In genomic region chr4:151408630-151409469, GRCh38 we compare ENCODE assay signal across 8 cellular contexts. TPM values are rescaled to one million over a fixed set of nuclear protein-coding genes. Genes with fewer than 3 reads are reported as not detected.
DNase-seq lines count a peak whose midpoint lies in the region; ATAC-seq lines count a peak whose summit lies in the region.

Gene FHIP1A (plus strand): TSS chr4:151409176. CDS start chr4:151566260, 157,084 bp downstream.

- no peaks in the 10 kb centered on the region for H3K79me2 ChIP-seq in ACC112 (ENCODE audit: control insufficient read depth, insufficient read depth, low read length, unreplicated experiment)

- peak within 1 kb of the TSS; percentile 86 for H3K4me3 Mint-ChIP-seq in activated CD4-positive, alpha-beta memory T cell treated with anti-CD3 and anti-CD28 coated beads for 36 hours

- H3K4me1 ChIP-seq in ACC112 (ENCODE audit: control insufficient read depth, insufficient read depth, low read length, unreplicated experiment) = peaks cover 3% of the 10 kb centered on the region

- H3K27me3 ChIP-seq in ACC112 (ENCODE audit: insufficient read depth, low read length) = peaks cover 16% of the 10 kb centered on the region

- intact Hi-C loops in activated CD4-positive, alpha-beta memory T cell treated with anti-CD3 and anti-CD28 coated beads for 36 hours (cut with micrococcal nuclease) = loop anchor here (1.0 to 5.0 kb wide), 4 partner anchors 47 to 392 kb away; partner anchors contain the start of genes GATB, LRBA and RPS3A

- no peaks in the 10 kb centered on the region for H3K36me3 ChIP-seq in ACC112 (ENCODE audit: insufficient read depth, low read length)

- H3K9me3 Mint-ChIP-seq in activated CD4-positive, alpha-beta memory T cell treated with anti-CD3 and anti-CD28 coated beads for 36 hours = no peaks in the 10 kb centered on the region

- ATAC-seq in GM18858 (IDR thresholded peaks at IDR 0.05; ENCODE audit: unreplicated experiment) = peak; percentile 86
- ATAC-seq in HG03045 (IDR thresholded peaks at IDR 0.05; ENCODE audit: unreplicated experiment) = peak; percentile 86

- no peaks in the 10 kb centered on the region for H3K36me3 Mint-ChIP-seq in activated CD4-positive, alpha-beta memory T cell treated with anti-CD3 and anti-CD28 coated beads for 36 hours

- H3K27me3 Mint-ChIP-seq in activated CD4-positive, alpha-beta memory T cell treated with anti-CD3 and anti-CD28 coated beads for 36 hours = peaks cover 15% of the 10 kb centered on the region

- peak; percentile 55 for DNase-seq in NCI-H2227 (lab: John Stamatoyannopoulos, UW; ENCODE audit: unreplicated experiment)
- DNase-seq in activated CD4-positive, alpha-beta memory T cell treated with anti-CD3 and anti-CD28 coated beads for 36 hours = peak; percentile 88
- DNase-seq in effector CD4-positive, alpha-beta T cell = peak; percentile 75
- DNase-seq in medulla oblongata (ENCODE audit: extremely low spot score) = peak; percentile 15
- DNase-seq in stimulated activated CD8-positive, alpha-beta memory T cell treated with anti-CD3 and anti-CD28 coated beads, Interleukin-12 subunit alpha, Interleukin-12 subunit beta, amount 100 ng/mL, for 4 hours (ENCODE audit: low read depth) = peak; percentile 73

- H3K27ac ChIP-seq in ACC112 (ENCODE audit: low read depth, low read length) = no peak within 1 kb of the TSS

- CTCF ChIA-PET in activated CD4-positive, alpha-beta memory T cell treated with anti-CD3 and anti-CD28 coated beads for 36 hours (lab: Charles Lee) = interaction anchor here (1.4 kb wide), 1 partner anchor 292 kb away, joined by 3 read pairs; no protein-coding TSS in a partner anchor

- H3K4me3 ChIP-seq in ACC112 (ENCODE audit: low read depth, low read length) = peak within 1 kb of the TSS; percentile 80

- POLR2A ChIA-PET in activated CD4-positive, alpha-beta memory T cell treated with anti-CD3 and anti-CD28 coated beads for 36 hours (lab: Charles Lee) = no interaction called here

- H3K4me1 Mint-ChIP-seq in activated CD4-positive, alpha-beta memory T cell treated with anti-CD3 and anti-CD28 coated beads for 36 hours (ENCODE audit: low read depth) = peaks cover 22% of the 10 kb centered on the region

- H3K27ac Mint-ChIP-seq in activated CD4-positive, alpha-beta memory T cell treated with anti-CD3 and anti-CD28 coated beads for 36 hours = peak within 1 kb of the TSS; percentile 65

- H2AFZ ChIP-seq in ACC112 (ENCODE audit: low read length, unreplicated experiment) = peak within 1 kb of the TSS; percentile 96

RNA-seq across cellular contexts. Expression of gene FHIP1A, which starts in this region (rescaled TPM):
- total RNA-seq in activated CD4-positive, alpha-beta memory T cell treated with anti-CD3 and anti-CD28 coated beads for 36 hours = under 1 TPM; 0.45 to 0.46 TPM

Comparison
In these comparisons a context has a peak if more than half of its experiments do, and no peak if none do; other contexts are left out.
1. Peak in DNase-seq in activated CD4-positive, alpha-beta memory T cell treated with anti-CD3 and anti-CD28 coated beads for 36 hours; RNA of the gene not detected or under 1 TPM.
2. DNase-seq: peak in every context shown above with its lines; median percentile 88 in activated CD4-positive, alpha-beta memory T cell treated with anti-CD3 and anti-CD28 coated beads for 36 hours; 75 in effector CD4-positive, alpha-beta T cell; 73 in stimulated activated CD8-positive, alpha-beta memory T cell treated with anti-CD3 and anti-CD28 coated beads, Interleukin-12 subunit alpha, Interleukin-12 subunit beta, amount 100 ng/mL, for 4 hours; 55 in NCI-H2227; 15 in medulla oblongata.